ENCODE assay signal across 34 cellular contexts in genomic region chr5:178554311-178554710, GRCh38. TPM values are rescaled to one million over a fixed set of nuclear protein-coding genes. Genes with fewer than 3 reads are reported as not detected.
"Had no signal": no experiment of that assay in that cellular context is flagged by ENCODE, and none has a peak within 500 bp of the region (broad histone marks: within the 10 kb centered on the region; RNA-seq: fewer than 3 reads in every experiment).

No MANE protein-coding gene starts in this region.

- H3K4me1 Mint-ChIP-seq: activated B cell treated with CpG ODN at 0.5 μM for 24 hours; activated T-helper 17 cell treated with anti-CD3 and anti-CD28 coated beads, Interleukin-2, amount 50 U/mL, for 72 hours had no signal

- H3K9me3 Mint-ChIP-seq: activated B cell treated with CpG ODN at 0.5 μM for 24 hours; activated CD8-positive, alpha-beta T cell treated with anti-CD3 and anti-CD28 coated beads for 36 hours; activated T-cell treated with anti-CD3 and anti-CD28 coated beads, Interleukin-2, amount 50 U/mL, for 4 hours; activated T-helper 17 cell treated with anti-CD3 and anti-CD28 coated beads, Interleukin-2, amount 50 U/mL, for 72 hours; effector memory CD8-positive, alpha-beta T cell; T-helper 2 cell treated with Interferon-gamma antibody and Interleukin-4, amounts not matched to agents 5 μg/mL and 100 μg/mL, for 36 hours had no signal

- ATAC-seq: activated CD4-positive, CD25-positive, alpha-beta regulatory T cell treated with anti-CD3 and anti-CD28 coated beads, Interleukin-2, amount 50 U/mL, for 24 hours; activated CD8-positive, alpha-beta T cell treated with anti-CD3 and anti-CD28 coated beads for 36 hours; activated T-cell treated with anti-CD3 and anti-CD28 coated beads, Interleukin-2, amount 50 U/mL, for 4 hours; activated T-helper 17 cell treated with anti-CD3 and anti-CD28 coated beads, Interleukin-2, amount 50 U/mL, for 72 hours; effector memory CD8-positive, alpha-beta T cell; esophagus mucosa; T-helper 17 cell had no signal

- FAIRE-seq: astrocyte, bronchial epithelial cell, colon, endometrium, frontal cortex had no signal

- DNase-seq: activated B cell treated with CpG ODN at 0.5 μM for 24 hours; activated CD4-positive, alpha-beta T cell treated with anti-CD3 and anti-CD28 coated beads for 48 hours; activated CD4-positive, alpha-beta T cell treated with anti-CD3 and anti-CD28 coated beads, Interleukin-2, amount 50 U/mL, for 1 hour; activated CD4-positive, alpha-beta T cell treated with anti-CD3 and anti-CD28 coated beads, Interleukin-2, amount 50 U/mL, for 48 hours; activated CD8-positive, alpha-beta memory T cell treated with anti-CD3 and anti-CD28 coated beads for 24 hours; activated CD8-positive, alpha-beta T cell treated with anti-CD3 and anti-CD28 coated beads for 36 hours; activated effector memory CD4-positive, alpha-beta T cell treated with Interleukin-2 at 50 U/mL for 16 hours; activated gamma-delta T cell treated with Interleukin-2 at 50 U/mL for 16 hours; activated naive CD4-positive, alpha-beta T cell treated with anti-CD3 and anti-CD28 coated beads, Interleukin-2, amount 50 U/mL, for 16 hours; activated naive CD4-positive, alpha-beta T cell treated with Interleukin-2 at 50 U/mL for 16 hours; activated T-cell treated with anti-CD3 and anti-CD28 coated beads, Interleukin-2, amount 50 U/mL, for 4 hours; amniotic stem cell; brain microvascular endothelial cell; caudate nucleus; cortex of kidney; dermis blood vessel endothelial cell; effector CD4-positive, alpha-beta T cell; effector memory CD8-positive, alpha-beta T cell; foreskin fibroblast; T-helper 1 cell; T-helper 17 cell; T1000; WERI-Rb-1 had no signal

- H3K27me3 Mint-ChIP-seq: activated naive CD8-positive, alpha-beta T cell had no signal

- H3K27ac ChIP-seq: brain microvascular endothelial cell, WERI-Rb-1 had no signal

- H3K27ac Mint-ChIP-seq: activated B cell treated with CpG ODN at 0.5 μM for 24 hours; activated CD8-positive, alpha-beta T cell treated with anti-CD3 and anti-CD28 coated beads for 36 hours; activated naive CD8-positive, alpha-beta T cell; activated T-helper 17 cell treated with anti-CD3 and anti-CD28 coated beads, Interleukin-2, amount 50 U/mL, for 72 hours; effector memory CD8-positive, alpha-beta T cell; T-helper 17 cell; T-helper 2 cell treated with Interferon-gamma antibody and Interleukin-4, amounts not matched to agents 5 μg/mL and 100 μg/mL, for 36 hours had no signal

- H3K36me3 ChIP-seq: brain microvascular endothelial cell, WERI-Rb-1 had no signal

- H3K4me3 Mint-ChIP-seq: activated B cell treated with CpG ODN at 0.5 μM for 24 hours; activated CD8-positive, alpha-beta T cell treated with anti-CD3 and anti-CD28 coated beads for 36 hours; activated naive CD8-positive, alpha-beta T cell; activated T-cell treated with anti-CD3 and anti-CD28 coated beads, Interleukin-2, amount 50 U/mL, for 4 hours; activated T-helper 17 cell treated with anti-CD3 and anti-CD28 coated beads, Interleukin-2, amount 50 U/mL, for 72 hours; effector memory CD8-positive, alpha-beta T cell; T-helper 17 cell; T-helper 2 cell treated with Interferon-gamma antibody and Interleukin-4, amounts not matched to agents 5 μg/mL and 100 μg/mL, for 36 hours had no signal

- H3K27me3 ChIP-seq: brain microvascular endothelial cell had no signal

- H3K36me3 Mint-ChIP-seq: activated naive CD8-positive, alpha-beta T cell had no signal

RNA-seq across cellular contexts. Expression of gene COL23A1, which starts 35.9 kb away (rescaled TPM):
- total RNA-seq: activated B cell treated with CpG ODN at 0.5 μM for 24 hours; activated T-cell treated with anti-CD3 and anti-CD28 coated beads, Interleukin-2, amount 50 U/mL, for 4 hours; epithelial cell of proximal tubule; T-helper 17 cell had no signal
